Comparison of ENCODE assay signal across 8 cellular contexts in the genomic region with DNA sequence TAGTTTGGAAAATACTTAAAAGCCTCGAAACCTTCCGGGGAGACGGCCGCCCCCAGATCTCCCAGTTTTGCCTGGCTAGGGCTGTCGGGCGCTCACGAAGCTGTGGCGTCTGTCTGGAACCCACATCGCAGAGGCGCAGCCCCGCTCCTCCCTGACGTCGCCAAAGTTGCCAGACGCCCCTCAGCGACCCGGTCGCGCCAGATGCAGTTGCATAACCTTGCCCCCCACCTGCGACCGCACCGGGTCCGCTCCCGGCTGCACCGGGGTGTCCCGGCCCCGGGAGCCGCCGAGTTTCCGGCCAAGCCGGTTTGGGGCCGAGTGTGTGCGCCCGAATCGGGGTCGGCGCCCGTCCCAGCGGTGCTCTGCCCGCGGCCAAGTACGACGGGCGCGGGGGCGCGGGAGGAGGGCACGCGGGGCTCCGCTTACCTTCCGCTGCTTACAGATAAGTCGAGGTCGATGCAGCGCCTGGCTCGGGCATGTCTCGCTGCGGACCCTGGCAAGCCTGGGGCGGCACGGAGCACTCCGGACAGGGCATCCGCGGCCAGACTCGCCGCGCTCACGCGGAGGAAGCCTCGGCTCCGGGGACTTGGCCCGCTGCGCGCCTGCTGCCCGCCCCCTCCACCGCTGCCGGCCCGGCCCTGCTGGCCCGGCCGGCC.
A peak's percentile ranks its signal among the peaks of the same experiment; 100 is the strongest.
DNase-seq lines count a peak whose midpoint lies in the region; ATAC-seq and TF ChIP-seq lines count a peak whose summit lies in the region.

No MANE protein-coding gene starts in this region.

- no peak overlapping the region for H2AFZ ChIP-seq in MM.1S (ENCODE audit: low read length)

- H3K36me3 ChIP-seq in MM.1S (replicated peaks; ENCODE audit: insufficient read depth, low read length), result no peaks in the 10 kb centered on the region

- H3K9me2 ChIP-seq in MM.1S (replicated peaks; ENCODE audit: insufficient read depth, low read length), result no peaks in the 10 kb centered on the region

- no peak overlapping the region for H3K9ac ChIP-seq in MM.1S (ENCODE audit: low read length)

- no peak for ATAC-seq in HG03139 (IDR thresholded peaks at IDR 0.05; ENCODE audit: unreplicated experiment)

- H3K27ac ChIP-seq in skin epidermis, result no peak overlapping the region
- no peak overlapping the region for H3K27ac ChIP-seq in MM.1S (ENCODE audit: low read length)

- TF ChIP-seq CTCF in cardiac fibroblast (IDR thresholded peaks at IDR 0.05; ENCODE audit: low read depth, low read length) (no peak), MM.1S (IDR thresholded peaks at IDR 0.05; ENCODE audit: low read length) (no peak)

- H3K27me3 ChIP-seq in MM.1S (replicated peaks; ENCODE audit: insufficient read depth, low read length), result no peaks in the 10 kb centered on the region

- no peaks in the 10 kb centered on the region for H3K4me1 ChIP-seq in MM.1S (ENCODE audit: low read length)

- H3K9me3 ChIP-seq in MM.1S (replicated peaks; ENCODE audit: insufficient read depth, low read length), result no peaks in the 10 kb centered on the region

- CTCF ChIA-PET in HEK293T (lab: Yijun Ruan, JAX), result no interaction called here

- H3K4me3 ChIP-seq in cardiac fibroblast (replicated peaks in 1 of 2; ENCODE audit: low read depth in 2 of 2, low read length in 2 of 2) (peak overlapping the region; percentile 37 to 52), skin epidermis (peak overlapping the region; percentile 14 to 34 (median 22)), MM.1S (ENCODE audit: low read length) (no peak overlapping the region)

- H4K20me1 ChIP-seq in MM.1S (ENCODE audit: insufficient read depth, low read length), result no peaks in the 10 kb centered on the region

- POLR2A ChIA-PET in HEK293T (lab: Yijun Ruan, JAX), result no interaction called here

- peak; percentile 15 for DNase-seq in HEK293T (ENCODE audit: extremely low spot score)
- peak; percentile 27 to 31 for DNase-seq in cardiac fibroblast (ENCODE audit: low read depth in 2 of 2)
- DNase-seq in iPS-NIHi7 (ENCODE audit: extremely low spot score), result peak; percentile 54
- DNase-seq in activated effector memory CD4-positive, alpha-beta T cell treated with Interleukin-2 at 50 U/mL for 16 hours, result no peak
- no peak for DNase-seq in GOT3 (lab: John Stamatoyannopoulos, UW)
- DNase-seq in MM.1S, result no peak

- no peaks in the 10 kb centered on the region for H3K79me2 ChIP-seq in MM.1S (ENCODE audit: low read length)

- H3K4me2 ChIP-seq in MM.1S (ENCODE audit: low read depth, low read length), result no peak overlapping the region

- no peaks in the 10 kb centered on the region for H3F3A ChIP-seq in MM.1S (ENCODE audit: insufficient read depth, low read length)

TF ChIP-seq in HEK293T, 16 proteins besides CTCF, POLR2A, EP300 and RAD21:
- TF ChIP-seq ARNT (IDR thresholded peaks at IDR 0.05) (no peak), TARDBP (IDR thresholded peaks at IDR 0.05) (no peak), BHLHE40 (IDR thresholded peaks at IDR 0.05; ENCODE audit: borderline replicate concordance) (no peak), ELF4 (IDR thresholded peaks at IDR 0.05) (no peak)
- TF ChIP-seq, protein P1, sequence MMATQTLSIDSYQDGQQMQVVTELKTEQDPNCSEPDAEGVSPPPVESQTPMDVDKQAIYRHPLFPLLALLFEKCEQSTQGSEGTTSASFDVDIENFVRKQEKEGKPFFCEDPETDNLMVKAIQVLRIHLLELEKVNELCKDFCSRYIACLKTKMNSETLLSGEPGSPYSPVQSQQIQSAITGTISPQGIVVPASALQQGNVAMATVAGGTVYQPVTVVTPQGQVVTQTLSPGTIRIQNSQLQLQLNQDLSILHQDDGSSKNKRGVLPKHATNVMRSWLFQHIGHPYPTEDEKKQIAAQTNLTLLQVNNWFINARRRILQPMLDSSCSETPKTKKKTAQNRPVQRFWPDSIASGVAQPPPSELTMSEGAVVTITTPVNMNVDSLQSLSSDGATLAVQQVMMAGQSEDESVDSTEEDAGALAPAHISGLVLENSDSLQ (IDR thresholded peaks at IDR 0.05), result no peak
TF ChIP-seq in HEK293T: peak in this region for 0.

Comparison
In these comparisons a context has a peak if more than half of its experiments do, and no peak if none do; other contexts are left out.
1. DNase-seq: peak in HEK293T (single experiment), cardiac fibroblast (2 of 2) and iPS-NIHi7 (single experiment); none in activated effector memory CD4-positive, alpha-beta T cell treated with Interleukin-2 at 50 U/mL for 16 hours (single experiment), GOT3 (single experiment) and MM.1S (single experiment).